ENCODE assay signal across 28 cellular contexts in the genomic region with DNA sequence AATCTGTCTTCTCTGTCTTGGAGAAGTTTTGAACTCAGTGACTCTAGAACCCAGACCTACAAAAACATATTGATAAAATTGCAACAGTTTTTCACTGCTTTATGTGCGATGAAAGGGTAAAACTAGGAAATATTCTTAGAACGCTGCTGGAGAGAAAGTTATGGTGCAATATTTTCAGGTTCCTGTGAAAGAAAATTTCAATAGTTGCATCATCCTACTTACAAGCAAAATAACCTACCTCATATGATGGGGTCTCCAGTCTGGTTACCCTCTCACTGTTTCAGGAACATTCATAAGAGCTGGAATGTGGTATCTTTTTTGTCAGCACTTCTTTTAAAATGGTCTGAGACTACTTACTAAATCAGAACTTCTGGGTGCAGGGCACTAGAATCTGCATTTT.
"Had no signal": no experiment of that assay in that cellular context is flagged by ENCODE, and none has a peak within 500 bp of the region (broad histone marks: within the 10 kb centered on the region; RNA-seq: fewer than 3 reads in every experiment).

No MANE protein-coding gene starts in this region.

- H3K4me3 ChIP-seq: ascending aorta, cardiac muscle cell, coronary artery, dorsolateral prefrontal cortex, left lung, lung, neural progenitor cell, psoas muscle, smooth muscle cell, stomach, thyroid gland, upper lobe of left lung, vagina had no signal

- DNase-seq: activated CD4-positive, alpha-beta T cell treated with anti-CD3 and anti-CD28 coated beads for 36 hours; activated CD4-positive, CD25-positive, alpha-beta regulatory T cell; activated CD8-positive, alpha-beta T cell treated with anti-CD3 and anti-CD28 coated beads, Interleukin-2, amount 10 ng/mL, durations not matched to agents 7 days and 5 days; activated effector memory CD4-positive, alpha-beta T cell treated with Interleukin-2 at 50 U/mL for 16 hours; activated naive CD4-positive, alpha-beta T cell treated with anti-CD3 and anti-CD28 coated beads for 36 hours; activated naive CD8-positive, alpha-beta T cell treated with anti-CD3 and anti-CD28 coated beads for 36 hours; activated T-cell treated with anti-CD3 and anti-CD28 coated beads for 4 hours; dorsolateral prefrontal cortex; effector memory CD4-positive, alpha-beta T cell; left lung; mesendoderm; natural killer cell; occipital lobe; psoas muscle; stimulated activated CD4-positive, alpha-beta T cell treated with anti-CD3 and anti-CD28 coated beads, Interleukin-1b, Interleukin-23, amount 100 ng/mL, for 48 hours; stimulated activated naive B cell treated with anti-CD40 and anti-IgM and Interleukin-4, amounts not matched to agents 10 μg/mL and 1 μg/mL and 100 μg/mL, for 72 hours; stomach; thyroid gland; upper lobe of left lung had no signal

- H3K4me3 Mint-ChIP-seq: activated CD4-positive, alpha-beta T cell treated with anti-CD3 and anti-CD28 coated beads for 36 hours; activated CD8-positive, alpha-beta T cell treated with anti-CD3 and anti-CD28 coated beads, Interleukin-2, amount 10 ng/mL, durations not matched to agents 7 days and 5 days; activated naive CD4-positive, alpha-beta T cell treated with anti-CD3 and anti-CD28 coated beads for 36 hours; activated naive CD8-positive, alpha-beta T cell treated with anti-CD3 and anti-CD28 coated beads for 36 hours; brain; natural killer cell; neural progenitor cell; stimulated activated naive B cell treated with anti-CD40 and anti-IgM and Interleukin-4, amounts not matched to agents 10 μg/mL and 1 μg/mL and 100 μg/mL, for 72 hours had no signal

- H3K27ac ChIP-seq: ascending aorta, cardiac muscle cell, coronary artery, dorsolateral prefrontal cortex, left lung, neural progenitor cell, parathyroid adenoma, psoas muscle, stomach, thyroid gland, upper lobe of left lung, vagina had no signal

- ATAC-seq: activated CD4-positive, alpha-beta T cell treated with anti-CD3 and anti-CD28 coated beads for 36 hours; activated CD8-positive, alpha-beta T cell treated with anti-CD3 and anti-CD28 coated beads, Interleukin-2, amount 10 ng/mL, durations not matched to agents 7 days and 5 days; left lung; natural killer cell; psoas muscle; stimulated activated naive B cell treated with anti-CD40 and anti-IgM and Interleukin-4, amounts not matched to agents 10 μg/mL and 1 μg/mL and 100 μg/mL, for 72 hours had no signal

- H3K9me3 Mint-ChIP-seq: activated naive CD4-positive, alpha-beta T cell treated with anti-CD3 and anti-CD28 coated beads for 36 hours; activated naive CD8-positive, alpha-beta T cell treated with anti-CD3 and anti-CD28 coated beads for 36 hours; natural killer cell; neural progenitor cell; stimulated activated naive B cell treated with anti-CD40 and anti-IgM and Interleukin-4, amounts not matched to agents 10 μg/mL and 1 μg/mL and 100 μg/mL, for 72 hours had no signal

- H3K4me1 ChIP-seq: ascending aorta, left lung, neural progenitor cell, parathyroid adenoma, psoas muscle, vagina had no signal

- H3K4me1 Mint-ChIP-seq: activated CD4-positive, alpha-beta T cell treated with anti-CD3 and anti-CD28 coated beads for 36 hours; activated naive CD8-positive, alpha-beta T cell treated with anti-CD3 and anti-CD28 coated beads for 36 hours; natural killer cell; stimulated activated naive B cell treated with anti-CD40 and anti-IgM and Interleukin-4, amounts not matched to agents 10 μg/mL and 1 μg/mL and 100 μg/mL, for 72 hours had no signal

- H3K36me3 Mint-ChIP-seq: activated naive CD8-positive, alpha-beta T cell treated with anti-CD3 and anti-CD28 coated beads for 36 hours; brain; natural killer cell; neural progenitor cell; stimulated activated naive B cell treated with anti-CD40 and anti-IgM and Interleukin-4, amounts not matched to agents 10 μg/mL and 1 μg/mL and 100 μg/mL, for 72 hours had no signal

- H3K9me3 ChIP-seq: ascending aorta, left lung, psoas muscle, stomach, thyroid gland, upper lobe of left lung, vagina had no signal

- H3K27me3 ChIP-seq: ascending aorta, cardiac muscle cell, neural progenitor cell, thyroid gland, upper lobe of left lung, vagina had no signal

- H3K27ac Mint-ChIP-seq: activated CD4-positive, alpha-beta T cell treated with anti-CD3 and anti-CD28 coated beads for 36 hours; activated CD8-positive, alpha-beta T cell treated with anti-CD3 and anti-CD28 coated beads, Interleukin-2, amount 10 ng/mL, durations not matched to agents 7 days and 5 days; activated naive CD4-positive, alpha-beta T cell treated with anti-CD3 and anti-CD28 coated beads for 36 hours; activated naive CD8-positive, alpha-beta T cell treated with anti-CD3 and anti-CD28 coated beads for 36 hours; brain; natural killer cell; neural progenitor cell; stimulated activated naive B cell treated with anti-CD40 and anti-IgM and Interleukin-4, amounts not matched to agents 10 μg/mL and 1 μg/mL and 100 μg/mL, for 72 hours had no signal

- H3K36me3 ChIP-seq: ascending aorta, cardiac muscle cell, left lung, neural progenitor cell, stomach, thyroid gland, upper lobe of left lung, vagina had no signal
